Comparison of ENCODE assay signal across 28 cellular contexts in the genomic region with DNA sequence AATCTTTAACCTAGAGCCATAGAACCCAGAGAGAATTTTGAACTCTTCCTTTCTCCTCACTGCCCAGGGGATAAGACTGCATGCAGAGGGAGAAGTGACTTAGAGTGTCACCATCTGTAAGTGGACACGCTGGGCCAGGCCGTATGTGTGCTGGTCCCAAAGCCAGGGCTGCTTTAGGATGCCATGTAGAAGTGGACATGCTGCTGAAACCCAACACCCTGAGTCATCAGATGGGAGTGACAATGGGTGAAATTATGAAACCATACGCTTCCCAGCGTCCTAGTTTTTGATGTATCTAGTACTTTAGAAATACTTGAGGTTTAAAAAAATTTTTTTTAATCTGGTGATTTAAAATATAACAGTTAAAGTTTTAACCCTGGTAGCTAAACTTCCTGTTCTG.
DNase-seq lines count a peak whose midpoint lies in the region; ATAC-seq and TF ChIP-seq lines count a peak whose summit lies in the region.
"Had no signal": no experiment of that assay in that cellular context is flagged by ENCODE, and none has a peak within 500 bp of the region (broad histone marks: within the 10 kb centered on the region; RNA-seq: fewer than 3 reads in every experiment).

No MANE protein-coding gene starts in this region.

- 52 to 56% methylated on average over 4 of the region's 4 CpGs for WGBS in lower leg skin, 2 donors

- no peaks in the 10 kb centered on the region for H3K36me3 ChIP-seq in MG63
- H3K36me3 ChIP-seq: BE2C, heart right ventricle, neutrophil, uterus had no signal

- no peak overlapping the region for H3K4me3 ChIP-seq in MG63
- H3K4me3 ChIP-seq in lower leg skin (ENCODE audit: low read depth, poor library complexity, severe bottlenecking), result no peak overlapping the region
- H3K4me3 ChIP-seq: body of pancreas, heart right ventricle, testis, uterus had no signal

- peaks cover 6% of the 10 kb centered on the region; the same call in 1 of the 2 replicates for H3K27me3 ChIP-seq in MG63
- H3K27me3 ChIP-seq: BE2C, body of pancreas, neutrophil, testis, uterus had no signal

- no peak for TF ChIP-seq POLR2A in lower leg skin (IDR thresholded peaks at IDR 0.05)

- intact Hi-C loops in Right ventricle myocardium inferior (cut with DNase I), result no loop called here
- intact Hi-C loops in cardiac septum (cut with DNase I), result no loop called here
- intact Hi-C loops in lower leg skin (cut with DNase I; ENCODE audit: low total_unique reads), result no loop called here

- TF ChIP-seq CTCF in lower leg skin (IDR thresholded peaks at IDR 0.05), result no peak

- H3K9me3 ChIP-seq in MG63, result no peaks in the 10 kb centered on the region
- H3K9me3 ChIP-seq: BE2C, body of pancreas, heart right ventricle, neutrophil, testis, uterus had no signal

- DNase-seq in Right ventricle myocardium inferior (ENCODE audit: missing footprints), result no peak
- DNase-seq in cardiac septum (ENCODE audit: low spot score), result no peak
- peak; percentile 10 for DNase-seq in MG63
- DNase-seq in inferior parietal cortex (ENCODE audit: extremely low spot score), result peak; percentile 10
- DNase-seq in COR-L47 (lab: John Stamatoyannopoulos, UW), result no peak
- no peak for DNase-seq in lower leg skin (ENCODE audit: low spot score in 2 of 2)
- DNase-seq in HT-29 (ENCODE audit: low spot score), result no peak
- DNase-seq: activated CD4-positive, alpha-beta T cell treated with anti-CD3 and anti-CD28 coated beads for 4 hours; activated T-cell treated with anti-CD3 and anti-CD28 coated beads, Interleukin-2, amount 50 U/mL, for 48 hours; BE2C; body of pancreas; CD8-positive, alpha-beta memory T cell; GDM1; heart right ventricle; Karpas-422; kidney glomerular epithelial cell; NCI-H1048; NCI-H187; NCI-H2171; NCI-H510A treated with DMSO at 0.1 percent for 48 hours; SHP77; stimulated activated naive CD4-positive, alpha-beta T cell treated with Interleukin-2 at 50 U/mL for 16 hours; testis; uterus had no signal

- ATAC-seq in Right ventricle myocardium inferior (peak; percentile 37), GM19395 (IDR thresholded peaks at IDR 0.05; ENCODE audit: unreplicated experiment) (no peak)
- ATAC-seq: body of pancreas, HepG2, sciatic nerve had no signal

Comparison
In these comparisons a context has a peak if more than half of its experiments do, and no peak if none do; other contexts are left out.
1. DNase-seq: peak in MG63 (single experiment) and inferior parietal cortex (single experiment); none in Right ventricle myocardium inferior (single experiment), cardiac septum (single experiment), COR-L47 (single experiment), lower leg skin (0 of 2) and HT-29 (single experiment).